21 cellular contexts compared by ENCODE assay signal in the genomic region with DNA sequence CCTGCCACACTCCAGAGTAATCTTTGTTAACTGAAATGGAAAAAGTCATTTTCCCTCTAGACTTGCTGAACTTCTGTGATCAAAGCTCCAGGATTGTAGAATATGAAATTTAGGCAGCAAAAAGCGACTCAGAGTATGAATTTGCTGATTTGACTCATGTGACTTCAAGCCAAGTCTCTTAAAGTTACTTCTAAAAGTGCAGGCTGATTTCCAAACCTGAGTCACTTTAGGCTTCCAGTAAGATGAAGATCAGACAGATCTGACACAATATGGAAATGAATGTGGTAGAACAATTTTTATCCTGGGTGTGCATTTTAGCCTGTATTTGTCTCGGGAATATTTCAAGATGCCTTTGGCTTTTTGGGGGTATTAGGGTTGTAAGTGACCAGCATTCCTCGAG.
DNase-seq lines count a peak whose midpoint lies in the region; ATAC-seq lines count a peak whose summit lies in the region.
"Had no signal": no experiment of that assay in that cellular context is flagged by ENCODE, and none has a peak within 500 bp of the region (broad histone marks: within the 10 kb centered on the region; RNA-seq: fewer than 3 reads in every experiment).

No MANE protein-coding gene starts in this region.

- no peaks in the 10 kb centered on the region for H3F3A ChIP-seq in GM23248 (ENCODE audit: insufficient read depth)

- H3K9me2 ChIP-seq in GM23248 (ENCODE audit: insufficient read depth) = no peaks in the 10 kb centered on the region

- H3K4me1 ChIP-seq in GM23248 (ENCODE audit: insufficient read depth) (no peaks in the 10 kb centered on the region), adipocyte (ENCODE audit: control insufficient read depth, insufficient read depth, low read length) (peaks cover 50% of the 10 kb centered on the region)
- H3K4me1 ChIP-seq: sigmoid colon, tibial nerve had no signal

- H3K4me3 ChIP-seq in GM23248 = no peak overlapping the region
- H3K4me3 ChIP-seq in adipocyte (ENCODE audit: low read length) = peak overlapping the region; percentile 61
- H3K4me3 ChIP-seq in MG63 = no peak overlapping the region
- H3K4me3 ChIP-seq: sigmoid colon, tibial nerve had no signal

- DNase-seq in GM23248 (peak; percentile 71), adipocyte (ENCODE audit: low read depth) (peak; percentile 27), fibroblast of gingiva (ENCODE audit: low read depth) (peak; percentile 9), stromal cell of bone marrow (ENCODE audit: low read depth) (peak; percentile 87), MG63 (no peak)
- DNase-seq in stimulated activated naive CD8-positive, alpha-beta T cell treated with anti-CD3 and anti-CD28 coated beads, Interleukin-15, amount 100 ng/mL, for 72 hours = no peak
- DNase-seq: activated CD4-positive, alpha-beta T cell treated with anti-CD3 and anti-CD28 coated beads, Interleukin-2, amount 50 U/mL, for 4 hours; activated naive CD4-positive, alpha-beta T cell treated with anti-CD3 and anti-CD28 coated beads, Interleukin-2, amount 50 U/mL, for 16 hours; aorta; CD8-positive, alpha-beta memory T cell; erythroblast; GDM1; glutamatergic neuron; NCI-H1092; NCI-H187; NCI-H226; sigmoid colon had no signal

- H3K4me1 Mint-ChIP-seq in stimulated activated naive CD8-positive, alpha-beta T cell treated with anti-CD3 and anti-CD28 coated beads, Interleukin-15, amount 100 ng/mL, for 72 hours = no peaks in the 10 kb centered on the region
- H3K4me1 Mint-ChIP-seq: CD8-positive, alpha-beta memory T cell had no signal

- peaks cover 3% of the 10 kb centered on the region; the same call in 1 of the 2 replicates for H3K27me3 ChIP-seq in GM23248 (replicated peaks; ENCODE audit: insufficient read depth)
- H3K27me3 ChIP-seq in adipocyte (replicated peaks; ENCODE audit: control insufficient read depth, insufficient read depth, low read length) = no peaks in the 10 kb centered on the region
- H3K27me3 ChIP-seq in MG63 = no peaks in the 10 kb centered on the region
- H3K27me3 ChIP-seq: tibial nerve had no signal

- H3K9me3 Mint-ChIP-seq in stimulated activated naive CD8-positive, alpha-beta T cell treated with anti-CD3 and anti-CD28 coated beads, Interleukin-15, amount 100 ng/mL, for 72 hours = no peaks in the 10 kb centered on the region
- H3K9me3 Mint-ChIP-seq: activated T-helper 1 cell treated with anti-CD3 and anti-CD28 coated beads, Interleukin-12 subunit alpha, Interleukin-12 subunit beta, Interleukin-2, Interleukin-4 antibody, amounts not matched to agents 30 ng/mL and 10 ng/mL and 1 ng/mL, durations not matched to agents 14 hours and 24 hours and 36 hours; stimulated activated naive CD8-positive, alpha-beta T cell treated with anti-CD3 and anti-CD28 coated beads, Interleukin-15, Interleukin-2, amounts not matched to agents 100 ng/mL and 50 ng/mL, for 24 hours had no signal

- H4K20me1 ChIP-seq in GM23248 (ENCODE audit: insufficient read depth) = no peaks in the 10 kb centered on the region

- WGBS in GM23248 (ENCODE audit: low coverage in 1 of 2, low lambda C conversion rate in 2 of 2, missing lambda C conversion rate in 2 of 2), 2 experiments = 48 to 51% methylated on average over 3 of the region's 3 CpGs

- H3K4me2 ChIP-seq in GM23248 (ENCODE audit: unreplicated experiment) = no peak overlapping the region

- peaks cover 8% of the 10 kb centered on the region for H3K27me3 Mint-ChIP-seq in stimulated activated naive CD8-positive, alpha-beta T cell treated with anti-CD3 and anti-CD28 coated beads, Interleukin-15, amount 100 ng/mL, for 72 hours

- no peaks in the 10 kb centered on the region for H3K36me3 ChIP-seq in GM23248 (ENCODE audit: low read depth)
- H3K36me3 ChIP-seq in adipocyte (ENCODE audit: control insufficient read depth, insufficient read depth, low read length, severe bottlenecking) = no peaks in the 10 kb centered on the region
- no peaks in the 10 kb centered on the region for H3K36me3 ChIP-seq in MG63
- H3K36me3 ChIP-seq: sigmoid colon, tibial nerve had no signal

- in situ Hi-C loops in GM23248 (cut with MboI) = no loop called here

- no peak for ATAC-seq in HG03135 (IDR thresholded peaks at IDR 0.05; ENCODE audit: unreplicated experiment)
- no peak for ATAC-seq in stimulated activated naive CD8-positive, alpha-beta T cell treated with anti-CD3 and anti-CD28 coated beads, Interleukin-15, amount 100 ng/mL, for 72 hours

- no peaks in the 10 kb centered on the region for H3K79me2 ChIP-seq in GM23248 (ENCODE audit: insufficient read depth)

- H2AFZ ChIP-seq in GM23248 = no peak overlapping the region

- H3K27ac ChIP-seq in GM23248 = no peak overlapping the region
- H3K27ac ChIP-seq: sigmoid colon, tibial nerve had no signal

- H3K9ac ChIP-seq in GM23248 = no peak overlapping the region
- H3K9ac ChIP-seq in adipocyte (ENCODE audit: low read length) = peak overlapping the region; percentile 84

- H3K27ac Mint-ChIP-seq in stimulated activated naive CD8-positive, alpha-beta T cell treated with anti-CD3 and anti-CD28 coated beads, Interleukin-15, amount 100 ng/mL, for 72 hours = no peak overlapping the region
- H3K27ac Mint-ChIP-seq: activated T-helper 1 cell treated with anti-CD3 and anti-CD28 coated beads, Interleukin-12 subunit alpha, Interleukin-12 subunit beta, Interleukin-2, Interleukin-4 antibody, amounts not matched to agents 30 ng/mL and 10 ng/mL and 1 ng/mL, durations not matched to agents 14 hours and 24 hours and 36 hours; stimulated activated naive CD8-positive, alpha-beta T cell treated with anti-CD3 and anti-CD28 coated beads, Interleukin-15, Interleukin-2, amounts not matched to agents 100 ng/mL and 50 ng/mL, for 24 hours had no signal

- no peaks in the 10 kb centered on the region for H3K9me3 ChIP-seq in GM23248 (ENCODE audit: low read depth)
- H3K9me3 ChIP-seq in adipocyte (ENCODE audit: control insufficient read depth, low read length) = peaks cover 9% of the 10 kb centered on the region
- no peaks in the 10 kb centered on the region for H3K9me3 ChIP-seq in MG63

- H3K4me3 Mint-ChIP-seq in stimulated activated naive CD8-positive, alpha-beta T cell treated with anti-CD3 and anti-CD28 coated beads, Interleukin-15, amount 100 ng/mL, for 72 hours = no peak overlapping the region
- H3K4me3 Mint-ChIP-seq: activated T-helper 1 cell treated with anti-CD3 and anti-CD28 coated beads, Interleukin-12 subunit alpha, Interleukin-12 subunit beta, Interleukin-2, Interleukin-4 antibody, amounts not matched to agents 30 ng/mL and 10 ng/mL and 1 ng/mL, durations not matched to agents 14 hours and 24 hours and 36 hours; CD8-positive, alpha-beta memory T cell; stimulated activated naive CD8-positive, alpha-beta T cell treated with anti-CD3 and anti-CD28 coated beads, Interleukin-15, Interleukin-2, amounts not matched to agents 100 ng/mL and 50 ng/mL, for 24 hours had no signal

Comparison
In these comparisons a context has a peak if more than half of its experiments do, and no peak if none do; other contexts are left out.
1. DNase-seq: peak in GM23248 (single experiment), adipocyte (single experiment), fibroblast of gingiva (single experiment) and stromal cell of bone marrow (single experiment); none in stimulated activated naive CD8-positive, alpha-beta T cell treated with anti-CD3 and anti-CD28 coated beads, Interleukin-15, amount 100 ng/mL, for 72 hours (0 of 2) and MG63 (single experiment).